15 cellular contexts compared by ENCODE assay signal in the genomic region with DNA sequence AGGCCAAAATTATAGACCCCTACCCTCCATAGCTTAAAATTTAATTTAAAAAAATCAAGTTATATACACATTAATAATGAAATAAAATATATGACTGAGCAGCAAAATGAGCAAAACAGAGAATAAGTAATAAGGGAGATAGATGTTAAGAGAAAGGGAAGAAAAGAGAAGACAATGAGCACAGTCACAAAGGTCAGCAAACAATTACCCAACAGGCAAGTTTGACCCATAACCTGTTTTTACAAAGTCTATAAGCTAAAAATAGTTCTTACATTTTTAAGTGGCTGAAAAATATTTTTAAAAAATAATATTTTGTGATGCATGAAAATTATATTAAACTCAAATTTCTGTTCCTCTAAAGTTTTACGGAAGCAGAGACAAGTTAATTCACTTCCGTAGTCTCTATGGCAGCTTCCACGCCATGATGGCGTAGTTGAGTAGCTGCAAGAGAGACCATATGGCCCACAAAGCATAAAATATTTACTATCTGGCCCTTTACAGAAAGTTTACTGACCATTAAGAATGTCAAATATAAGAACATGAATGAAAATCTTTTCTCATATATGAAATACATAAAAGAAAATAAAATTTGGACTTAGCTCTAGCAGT. TPM values are rescaled to one million over a fixed set of nuclear protein-coding genes. Genes with fewer than 3 reads are reported as not detected.
A peak's percentile ranks its signal among the peaks of the same experiment; 100 is the strongest.
DNase-seq lines count a peak whose midpoint lies in the region; ATAC-seq, FAIRE-seq and TF ChIP-seq lines count a peak whose summit lies in the region.
"Had no signal": no experiment of that assay in that cellular context is flagged by ENCODE, and none has a peak within 500 bp of the region (broad histone marks: within the 10 kb centered on the region; RNA-seq: fewer than 3 reads in every experiment).

No MANE protein-coding gene starts in this region.

- WGBS in HepG2 (ENCODE audit: low lambda C conversion rate), result 98% methylated on average over 4 of the region's 4 CpGs
- WGBS in small intestine, 3 donors, result 92 to 100% (median 99%) methylated on average over 4 of the region's 4 CpGs
- WGBS in heart right ventricle, 2 donors, result 97 to 99% methylated on average over 4 of the region's 4 CpGs

- H3K27me3 ChIP-seq in SU-DHL-6 (ENCODE audit: low read length), result no peaks in the 10 kb centered on the region
- H3K27me3 ChIP-seq in HepG2 (ENCODE audit: control insufficient read depth in 1 of 2, insufficient read depth in 2 of 2, low read length in 2 of 2), result no peaks in the 10 kb centered on the region
- no peaks in the 10 kb centered on the region for H3K27me3 ChIP-seq in small intestine (ENCODE audit: control insufficient read depth in 2 of 2, insufficient read depth in 2 of 2, low read length in 2 of 2)
- no peaks in the 10 kb centered on the region for H3K27me3 ChIP-seq in heart right ventricle
- no peaks in the 10 kb centered on the region for H3K27me3 ChIP-seq in osteoblast (ENCODE audit: insufficient read depth, low read length)

- in situ Hi-C loops in HepG2 (cut with HindIII; ENCODE audit: extremely low pct_ligation_motif_present, low pct_unique_long_range_greater_than_20kb), result no loop called here

- peak overlapping the region; percentile 8; the same call in 1 of the 2 replicates for H3K4me3 ChIP-seq in GM12865 (ENCODE audit: low read depth, low read length)
- no peak overlapping the region for H3K4me3 ChIP-seq in SU-DHL-6 (ENCODE audit: insufficient read depth, low read length, poor library complexity, severe bottlenecking)
- no peak overlapping the region for H3K4me3 ChIP-seq in HepG2 (replicated peaks in 1 of 3; ENCODE audit: insufficient read depth in 1 of 3, low read depth in 2 of 3, low read length in 3 of 3)
- no peak overlapping the region for H3K4me3 ChIP-seq in small intestine (ENCODE audit: low read depth in 1 of 2, low read length in 2 of 2)
- H3K4me3 ChIP-seq in foreskin fibroblast (ENCODE audit: low read depth in 1 of 2, low read length in 2 of 2), result no peak overlapping the region
- H3K4me3 ChIP-seq in heart right ventricle, result no peak overlapping the region
- no peak overlapping the region for H3K4me3 ChIP-seq in osteoblast (ENCODE audit: insufficient read depth, low read length)
- H3K4me3 ChIP-seq: A549, GM23338 had no signal

- intact Hi-C loops in HepG2 (cut with micrococcal nuclease; ENCODE audit: unreplicated experiment) (no loop called here), heart right ventricle (cut with DNase I) (no loop called here)

- CTCF ChIA-PET in HepG2 (lab: Yijun Ruan, JAX; ENCODE audit: low intra/inter-chr PET ratio, low total read pairs), result no interaction called here

- no peak for TF ChIP-seq POLR2A in HepG2 (IDR thresholded peaks at IDR 0.05; ENCODE audit: insufficient read depth in 1 of 2, low read depth in 2 of 2, low read length in 2 of 2)

- H3K9ac ChIP-seq in SU-DHL-6 (ENCODE audit: low read length), result no peak overlapping the region
- no peak overlapping the region for H3K9ac ChIP-seq in HepG2 (ENCODE audit: insufficient read depth, low read depth, low read length)

- no peak for TF ChIP-seq CTCF in GM12865 (IDR thresholded peaks at IDR 0.05; ENCODE audit: insufficient read depth, low read depth, low read length, missing control alignments)
- no peak for TF ChIP-seq CTCF in SU-DHL-6 (IDR thresholded peaks at IDR 0.05; ENCODE audit: insufficient read depth, low read length, poor library complexity, severe bottlenecking)
- TF ChIP-seq CTCF in HepG2 (CRISPR knock-in tag; IDR thresholded peaks at IDR 0.05), result no peak
- no peak for TF ChIP-seq CTCF in foreskin fibroblast (IDR thresholded peaks at IDR 0.05; ENCODE audit: low read depth, low read length)
- no peak for TF ChIP-seq CTCF in heart right ventricle (IDR thresholded peaks at IDR 0.05)
- TF ChIP-seq CTCF in osteoblast (IDR thresholded peaks at IDR 0.05; ENCODE audit: extremely low read depth, low read depth, low read length), result no peak

- no peak overlapping the region for H2AFZ ChIP-seq in SU-DHL-6 (ENCODE audit: low read depth, low read length, severe bottlenecking)
- no peak overlapping the region for H2AFZ ChIP-seq in HepG2 (ENCODE audit: low read length)
- H2AFZ ChIP-seq in osteoblast (ENCODE audit: low read length), result no peak overlapping the region
- H2AFZ ChIP-seq: GM23338 had no signal

- H3K4me2 ChIP-seq in SU-DHL-6 (ENCODE audit: low read depth, low read length, poor library complexity, severe bottlenecking), result peak overlapping the region; percentile 39
- H3K4me2 ChIP-seq in HepG2 (ENCODE audit: low read depth, low read length), result no peak overlapping the region
- H3K4me2 ChIP-seq in osteoblast (ENCODE audit: insufficient read depth, low read length), result no peak overlapping the region
- H3K4me2 ChIP-seq: A549 had no signal

- no peaks in the 10 kb centered on the region for H3K9me2 ChIP-seq in SU-DHL-6 (replicated peaks; ENCODE audit: insufficient read depth, low read length)

- H3K4me1 ChIP-seq in HepG2 (ENCODE audit: insufficient read depth, low read length), result peaks cover 19% of the 10 kb centered on the region
- peaks cover 0 to 2% of the 10 kb centered on the region in 2 donors for H3K4me1 ChIP-seq in small intestine (ENCODE audit: control insufficient read depth in 2 of 2, insufficient read depth in 1 of 2, low read depth in 1 of 2, low read length in 1 of 2)
- H3K4me1 ChIP-seq in heart right ventricle, result peaks cover 0 to 36% (median 27%) of the 10 kb centered on the region in 9 donors
- H3K4me1 ChIP-seq in osteoblast (ENCODE audit: insufficient read depth, low read length), result peaks cover 5% of the 10 kb centered on the region
- H3K4me1 ChIP-seq: A549, Caco-2 had no signal

- H3K27ac ChIP-seq in SU-DHL-6 (ENCODE audit: low read depth, low read length), result no peak overlapping the region
- no peak overlapping the region for H3K27ac ChIP-seq in HepG2 (ENCODE audit: extremely low read length, insufficient read depth, low read length)
- no peak overlapping the region for H3K27ac ChIP-seq in small intestine (ENCODE audit: low read depth in 1 of 2, low read length in 1 of 2)
- H3K27ac ChIP-seq in heart right ventricle, result no peak overlapping the region
- H3K27ac ChIP-seq in osteoblast (ENCODE audit: low read depth, low read length), result no peak overlapping the region
- H3K27ac ChIP-seq: A549 had no signal

- H3K36me3 ChIP-seq in SU-DHL-6 (ENCODE audit: low read length), result no peaks in the 10 kb centered on the region
- no peaks in the 10 kb centered on the region; a peak in 1 of 5 replicates for H3K36me3 ChIP-seq in HepG2 (replicated peaks in 1 of 2; ENCODE audit: control insufficient read depth in 1 of 2, insufficient read depth in 2 of 2, low read length in 2 of 2)
- H3K36me3 ChIP-seq in small intestine (ENCODE audit: control insufficient read depth in 2 of 2, insufficient read depth in 2 of 2, low read length in 2 of 2), result no peaks in the 10 kb centered on the region
- peaks cover 0 to 16% (median 0%) of the 10 kb centered on the region in 9 donors for H3K36me3 ChIP-seq in heart right ventricle
- no peaks in the 10 kb centered on the region for H3K36me3 ChIP-seq in osteoblast (ENCODE audit: insufficient read depth, low read length)

- DNase-seq in GM12865 (ENCODE audit: low read depth), result peak; percentile 43
- DNase-seq in HepG2 (ENCODE audit: low spot score), result peak; percentile 5
- peak; percentile 14 for DNase-seq in small intestine
- no peak for DNase-seq in foreskin fibroblast
- DNase-seq in heart right ventricle, result no peak
- DNase-seq in osteoblast (ENCODE audit: insufficient read length, low spot score, missing footprints), result no peak
- DNase-seq: Caco-2; CD8-positive, alpha-beta memory T cell; DND-41; GF-D8; H7 had no signal

- BruUV-seq in HepG2 (replicated peaks; lab: Mats Ljungman, UMichigan), result no TSS peak

- POLR2A ChIA-PET in HepG2 (lab: Yijun Ruan, JAX), result no interaction called here

- H3F3A ChIP-seq in SU-DHL-6 (ENCODE audit: insufficient read depth), result peaks cover 21% of the 10 kb centered on the region; the same call in 1 of the 2 replicates

- H3K79me2 ChIP-seq in SU-DHL-6 (ENCODE audit: insufficient read depth, low read length) (peaks cover 76% of the 10 kb centered on the region), HepG2 (ENCODE audit: insufficient read depth, low read length) (peaks cover 3% of the 10 kb centered on the region), osteoblast (ENCODE audit: insufficient read depth, low read length) (peaks cover 55% of the 10 kb centered on the region)

- FAIRE-seq in HepG2 (lab: Jason Lieb, UNC) (no peak), small intestine (lab: Jason Lieb, UNC) (no peak)
- FAIRE-seq: A549, HTR-8/SVneo had no signal

- TF ChIP-seq RAD21 in HepG2 (CRISPR knock-in tag; IDR thresholded peaks at IDR 0.05), result no peak

- H4K20me1 ChIP-seq in SU-DHL-6 (ENCODE audit: low read depth, low read length) (no peaks in the 10 kb centered on the region), HepG2 (ENCODE audit: insufficient read depth, low read length) (no peaks in the 10 kb centered on the region), osteoblast (ENCODE audit: insufficient read depth, low read length) (peaks cover 17% of the 10 kb centered on the region)

- TF ChIP-seq EP300 in HepG2 (IDR thresholded peaks at IDR 0.05; ENCODE audit: low read depth in 2 of 2, low read length in 2 of 2) (no peak), HepG2 (CRISPR knock-in tag; IDR thresholded peaks at IDR 0.05; ENCODE audit: borderline replicate concordance) (no peak)

- ATAC-seq in HepG2, result no peak
- ATAC-seq in heart right ventricle, result no peak
- ATAC-seq: A549 had no signal

- H3K9me3 ChIP-seq in SU-DHL-6 (ENCODE audit: insufficient read depth, low read length), result no peaks in the 10 kb centered on the region
- H3K9me3 ChIP-seq in HepG2 (ENCODE audit: low read length), result no peaks in the 10 kb centered on the region
- no peaks in the 10 kb centered on the region for H3K9me3 ChIP-seq in small intestine (ENCODE audit: control insufficient read depth, low read depth)
- no peaks in the 10 kb centered on the region for H3K9me3 ChIP-seq in heart right ventricle
- H3K9me3 ChIP-seq in osteoblast (ENCODE audit: low read depth, low read length), result no peaks in the 10 kb centered on the region
- H3K9me3 ChIP-seq: A549, Caco-2 had no signal

RNA-seq across cellular contexts. Expression of gene ACAP2, which starts 47.5 kb away (rescaled TPM):
- 23.9 and 32.2 TPM in 2 replicates for total RNA-seq in HepG2 (2016; rRNA removed; fragmentation: Illumina TruSeq; extraction: Trizol)
- 16.0 and 18.9 TPM in 2 replicates for total RNA-seq in HepG2 (2016; cell fraction: cytosol; rRNA removed; fragmentation: Illumina TruSeq; extraction: Trizol; ENCODE audit: low read depth)
- 24.6 and 30.4 TPM in 2 replicates for total RNA-seq in HepG2 (2016; cell fraction: insoluble cytoplasmic fraction; rRNA removed; fragmentation: Illumina TruSeq; extraction: Trizol)
- total RNA-seq in HepG2 (2016; cell fraction: membrane; rRNA removed; fragmentation: Illumina TruSeq; extraction: Trizol), result 7.9 and 10.4 TPM in 2 replicates
- total RNA-seq in HepG2 (2016; cell fraction: nucleus; rRNA removed; fragmentation: Illumina TruSeq; extraction: Trizol), result 35.3 and 35.5 TPM in 2 replicates
- 5.6 and 7.3 TPM in 2 replicates for polyA plus RNA-seq in HepG2 (2011; rRNA removed)
- polyA plus RNA-seq in HepG2 (2011; cell fraction: cytosol; rRNA removed), result 3.0 and 3.9 TPM in 2 replicates
- polyA plus RNA-seq in HepG2 (2011; cell fraction: nucleus; rRNA removed), result 6.2 and 7.2 TPM in 2 replicates
- 5.6 and 7.2 TPM in 2 replicates for polyA plus RNA-seq in HepG2 (2012)
- 0.24 and 0.77 TPM in 2 replicates for polyA plus RNA-seq in HepG2 (2016; cell fraction: cytosol; fragmentation: Illumina TruSeq; extraction: Trizol; ENCODE audit: low read depth)
- 11.5 and 12.3 TPM in 2 replicates for polyA plus RNA-seq in HepG2 (2016; cell fraction: insoluble cytoplasmic fraction; fragmentation: Illumina TruSeq; extraction: Trizol; ENCODE audit: low read depth)
- polyA plus RNA-seq in HepG2 (2016; cell fraction: membrane; fragmentation: Illumina TruSeq; extraction: Trizol; ENCODE audit: low read depth), result 1.3 and 1.7 TPM in 2 replicates
- polyA plus RNA-seq in HepG2 (2016; cell fraction: nucleus; fragmentation: Illumina TruSeq; extraction: Trizol; ENCODE audit: insufficient read depth, low read depth), result 15.1 and 15.8 TPM in 2 replicates
- polyA minus RNA-seq in HepG2 (2011; rRNA and poly(A)+ RNA removed; ENCODE audit: low replicate concordance), result 9.1 and 33.5 TPM in 2 replicates
- polyA minus RNA-seq in HepG2 (2011; cell fraction: cytosol; rRNA and poly(A)+ RNA removed), result 13.4 and 16.1 TPM in 2 replicates
- 47.5 and 52.3 TPM in 2 replicates for polyA minus RNA-seq in HepG2 (2011; cell fraction: nucleus; rRNA and poly(A)+ RNA removed)
- 10 to 100 TPM in 1 of 3 donors, 1 to 10 TPM in 2; 9.2 to 10.8 (median 9.7) TPM for polyA plus RNA-seq in small intestine
- total RNA-seq in heart right ventricle, result 10 to 100 TPM; 13.3 to 26.7 (median 15.8) TPM
- polyA plus RNA-seq in heart right ventricle, result 1 to 10 TPM; 4.3 to 5.6 TPM
- total RNA-seq in osteoblast, result 115 and 121 TPM in 2 replicates

Comparison
In these comparisons a context has a peak if more than half of its experiments do, and no peak if none do; other contexts are left out.
1. DNase-seq: peak in GM12865 (single experiment), HepG2 (single experiment) and small intestine (single experiment); none in foreskin fibroblast (0 of 2), heart right ventricle (0 of 2) and osteoblast (single experiment).